In the genomic region with DNA sequence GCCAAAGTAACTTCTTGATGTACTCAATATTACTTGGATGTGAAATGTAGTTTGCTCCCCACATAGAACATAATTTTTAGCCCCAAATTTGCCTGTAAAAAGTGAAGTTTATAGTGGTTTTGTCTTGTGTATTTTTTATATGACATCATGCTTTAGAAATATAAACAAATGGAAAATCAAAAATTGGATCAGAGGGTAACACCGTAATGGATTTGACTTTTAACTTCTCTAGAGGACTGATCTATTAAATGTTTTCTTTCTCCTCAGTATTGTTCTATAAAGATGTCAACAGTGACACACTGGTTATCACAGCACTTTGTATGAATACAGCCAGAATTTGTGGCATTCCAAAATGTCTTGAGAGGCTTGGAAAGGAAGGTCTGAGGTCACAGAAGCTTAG, we compare ENCODE assay signal across 22 cellular contexts. TPM values are rescaled to one million over a fixed set of nuclear protein-coding genes. Genes with fewer than 3 reads are reported as not detected.
"Had no signal": no experiment of that assay in that cellular context is flagged by ENCODE, and none has a peak within 500 bp of the region (broad histone marks: within the 10 kb centered on the region; RNA-seq: fewer than 3 reads in every experiment).

No MANE protein-coding gene starts in this region.

- ATAC-seq: effector memory CD8-positive, alpha-beta T cell; heart right ventricle; left ventricle myocardium superior; lower lobe of right lung; natural killer cell treated with Interleukin-12 subunit alpha and Interleukin-12 subunit beta and Interleukin-15 and Interleukin-18, amount 100 ng/mL, for 72 hours; sciatic nerve; stimulated activated effector memory CD8-positive, alpha-beta T cell treated with anti-CD3 and anti-CD28 coated beads, Interleukin-12 subunit alpha, Interleukin-12 subunit beta, amount 100 ng/mL, for 72 hours had no signal

- DNase-seq: dermis blood vessel endothelial cell; effector memory CD8-positive, alpha-beta T cell; foreskin melanocyte; glutamatergic neuron; heart right ventricle; hypothalamus; left ventricle myocardium superior; lower lobe of right lung; naive B cell; stimulated activated CD4-positive, alpha-beta T cell treated with anti-CD3 and anti-CD28 coated beads, Interleukin-2, amount 100 ng/mL, for 24 hours; stimulated activated CD4-positive, alpha-beta T cell treated with anti-CD3 and anti-CD28 coated beads, Interleukin-4, amount 100 ng/mL, for 24 hours; stimulated activated naive CD4-positive, alpha-beta T cell treated with Interleukin-2 at 50 U/mL for 16 hours; substantia nigra; testis; tibial artery had no signal

- H2AFZ ChIP-seq: parathyroid adenoma had no signal

- H3K9me3 ChIP-seq: heart right ventricle, lower lobe of right lung, neutrophil, testis, tibial artery had no signal

- H3K27me3 ChIP-seq: heart right ventricle, neutrophil, testis, tibial artery had no signal

- H3K79me2 ChIP-seq: parathyroid adenoma had no signal

- H3K9ac ChIP-seq: parathyroid adenoma had no signal

- H3K4me3 ChIP-seq: coronary artery, heart right ventricle, lower lobe of right lung, testis, tibial artery had no signal

- H3K4me1 ChIP-seq: lower lobe of right lung, parathyroid adenoma, testis had no signal

- H3K27ac ChIP-seq: coronary artery, lower lobe of right lung, neutrophil, parathyroid adenoma, testis, tibial artery had no signal

- H3K36me3 ChIP-seq: heart right ventricle, lower lobe of right lung, neutrophil, tibial artery had no signal

RNA-seq across cellular contexts. Expression of a gene that starts 45.6 kb away (rescaled TPM):
- total RNA-seq: progenitor cell of endocrine pancreas had no signal
